ENCODE assay signal across 13 cellular contexts in genomic region chr9:37751186-37751585, GRCh38. TPM values are rescaled to one million over a fixed set of nuclear protein-coding genes. Genes with fewer than 3 reads are reported as not detected.
A peak's percentile ranks its signal among the peaks of the same experiment; 100 is the strongest.
DNase-seq lines count a peak whose midpoint lies in the region; ATAC-seq and TF ChIP-seq lines count a peak whose summit lies in the region.
"Had no signal": no experiment of that assay in that cellular context is flagged by ENCODE, and none has a peak within 500 bp of the region (broad histone marks: within the 10 kb centered on the region; RNA-seq: fewer than 3 reads in every experiment).

No MANE protein-coding gene starts in this region.

- no peaks in the 10 kb centered on the region for H3K9me3 ChIP-seq in DND-41 (ENCODE audit: insufficient read depth, low read length, severe bottlenecking)
- H3K9me3 ChIP-seq in testis: no peaks in the 10 kb centered on the region
- H3K9me3 ChIP-seq: BLaER1, Caco-2 had no signal

- no peaks in the 10 kb centered on the region for H3K36me3 ChIP-seq in DND-41 (ENCODE audit: insufficient read depth, low read length)
- no peaks in the 10 kb centered on the region for H3K36me3 ChIP-seq in testis (ENCODE audit: low read depth, missing control alignments)
- H3K36me3 ChIP-seq: BLaER1 had no signal

- no peak for TF ChIP-seq POLR2A in testis (IDR thresholded peaks at IDR 0.05)

- no peak for TF ChIP-seq CTCF in DND-41 (IDR thresholded peaks at IDR 0.05; ENCODE audit: borderline replicate concordance, extremely low read depth, low read length, poor library complexity, severe bottlenecking)
- TF ChIP-seq CTCF in testis (IDR thresholded peaks at IDR 0.05): no peak

- no peak for DNase-seq in DND-41
- DNase-seq in activated T-helper 1 cell treated with anti-CD3 and anti-CD28 coated beads, Interleukin-12 subunit alpha, Interleukin-12 subunit beta, Interleukin-2, Interleukin-4 antibody, amounts not matched to agents 30 ng/mL and 10 ng/mL and 1 ng/mL, durations not matched to agents 14 hours and 24 hours and 36 hours (ENCODE audit: low spot score): no peak
- DNase-seq in memory B cell (ENCODE audit: low spot score in 2 of 2): no peak
- no peak for DNase-seq in testis
- DNase-seq in cortex of kidney (lab: John Stamatoyannopoulos, UW): no peak
- DNase-seq in stimulated activated naive B cell treated with anti-CD40 and anti-IgM and Interleukin-4, amounts not matched to agents 10 μg/mL and 1 μg/mL and 100 μg/mL, for 72 hours: no peak
- DNase-seq: Caco-2, HCEC 1CT, NCI-H146, NCI-H2107, PC-9 had no signal

- ATAC-seq in DND-41 (ENCODE audit: insufficient read depth, low read depth) (no peak), memory B cell (ENCODE audit: low read depth) (no peak), HG03095 (IDR thresholded peaks at IDR 0.05; ENCODE audit: unreplicated experiment) (no peak)
- no peak for ATAC-seq in stimulated activated naive B cell treated with anti-CD40 and anti-IgM and Interleukin-4, amounts not matched to agents 10 μg/mL and 1 μg/mL and 100 μg/mL, for 72 hours (replicated peaks)

- H3K27me3 Mint-ChIP-seq in activated T-helper 1 cell treated with anti-CD3 and anti-CD28 coated beads, Interleukin-12 subunit alpha, Interleukin-12 subunit beta, Interleukin-2, Interleukin-4 antibody, amounts not matched to agents 30 ng/mL and 10 ng/mL and 1 ng/mL, durations not matched to agents 14 hours and 24 hours and 36 hours (ENCODE audit: insufficient read depth): peaks cover 2% of the 10 kb centered on the region
- H3K27me3 Mint-ChIP-seq in memory B cell: no peaks in the 10 kb centered on the region
- peaks cover 0 to 4% of the 10 kb centered on the region in 2 donors for H3K27me3 Mint-ChIP-seq in stimulated activated naive B cell treated with anti-CD40 and anti-IgM and Interleukin-4, amounts not matched to agents 10 μg/mL and 1 μg/mL and 100 μg/mL, for 72 hours

- peaks cover 14% of the 10 kb centered on the region for H3K79me2 ChIP-seq in DND-41 (ENCODE audit: insufficient read depth, low read length)

- H3K4me3 ChIP-seq in DND-41 (ENCODE audit: low read depth in 1 of 2, low read length in 2 of 2) (no peak overlapping the region), testis (peak overlapping the region; percentile 9 to 90)
- H3K4me3 ChIP-seq: BLaER1, PC-9 had no signal

- H3K9me3 Mint-ChIP-seq in activated T-helper 1 cell treated with anti-CD3 and anti-CD28 coated beads, Interleukin-12 subunit alpha, Interleukin-12 subunit beta, Interleukin-2, Interleukin-4 antibody, amounts not matched to agents 30 ng/mL and 10 ng/mL and 1 ng/mL, durations not matched to agents 14 hours and 24 hours and 36 hours: no peaks in the 10 kb centered on the region
- H3K9me3 Mint-ChIP-seq in memory B cell: no peaks in the 10 kb centered on the region
- H3K9me3 Mint-ChIP-seq in stimulated activated naive B cell treated with anti-CD40 and anti-IgM and Interleukin-4, amounts not matched to agents 10 μg/mL and 1 μg/mL and 100 μg/mL, for 72 hours: no peaks in the 10 kb centered on the region

- 51 to 63% methylated on average over 6 of the region's 6 CpGs for WGBS in testis, 2 donors

- peaks cover 27% of the 10 kb centered on the region for H3K4me1 ChIP-seq in DND-41 (ENCODE audit: insufficient read depth, low read length)
- peaks cover 6% of the 10 kb centered on the region for H3K4me1 ChIP-seq in testis
- H3K4me1 ChIP-seq: Caco-2 had no signal

- no peak overlapping the region for H3K27ac ChIP-seq in DND-41 (ENCODE audit: low read length)
- H3K27ac ChIP-seq in testis: no peak overlapping the region
- H3K27ac ChIP-seq: BLaER1, PC-9 had no signal

- no peak overlapping the region for H3K4me2 ChIP-seq in DND-41 (ENCODE audit: insufficient read depth, low read length)
- H3K4me2 ChIP-seq: BLaER1, PC-9 had no signal

- peak overlapping the region; percentile 33; the same call in 1 of the 2 replicates for H2AFZ ChIP-seq in DND-41 (ENCODE audit: low read depth, low read length)
- H2AFZ ChIP-seq: PC-9 had no signal

- H3K4me1 Mint-ChIP-seq in activated T-helper 1 cell treated with anti-CD3 and anti-CD28 coated beads, Interleukin-12 subunit alpha, Interleukin-12 subunit beta, Interleukin-2, Interleukin-4 antibody, amounts not matched to agents 30 ng/mL and 10 ng/mL and 1 ng/mL, durations not matched to agents 14 hours and 24 hours and 36 hours (ENCODE audit: low read depth): peaks cover 27% of the 10 kb centered on the region
- peaks cover 12% of the 10 kb centered on the region for H3K4me1 Mint-ChIP-seq in memory B cell
- H3K4me1 Mint-ChIP-seq in stimulated activated naive B cell treated with anti-CD40 and anti-IgM and Interleukin-4, amounts not matched to agents 10 μg/mL and 1 μg/mL and 100 μg/mL, for 72 hours: peaks cover 9 to 25% of the 10 kb centered on the region in 2 donors

- H3K36me3 Mint-ChIP-seq in activated T-helper 1 cell treated with anti-CD3 and anti-CD28 coated beads, Interleukin-12 subunit alpha, Interleukin-12 subunit beta, Interleukin-2, Interleukin-4 antibody, amounts not matched to agents 30 ng/mL and 10 ng/mL and 1 ng/mL, durations not matched to agents 14 hours and 24 hours and 36 hours (ENCODE audit: low read depth): peaks cover 14% of the 10 kb centered on the region
- no peaks in the 10 kb centered on the region for H3K36me3 Mint-ChIP-seq in memory B cell
- no peaks in the 10 kb centered on the region for H3K36me3 Mint-ChIP-seq in stimulated activated naive B cell treated with anti-CD40 and anti-IgM and Interleukin-4, amounts not matched to agents 10 μg/mL and 1 μg/mL and 100 μg/mL, for 72 hours

- intact Hi-C loops in activated T-helper 1 cell treated with anti-CD3 and anti-CD28 coated beads, Interleukin-12 subunit alpha, Interleukin-12 subunit beta, Interleukin-2, Interleukin-4 antibody, amounts not matched to agents 30 ng/mL and 10 ng/mL and 1 ng/mL, durations not matched to agents 14 hours and 24 hours and 36 hours (cut with micrococcal nuclease): loop anchor here (5.0 kb wide), 1 partner anchor 284 kb away; the partner anchor contains the start of gene ZBTB5
- intact Hi-C loops in testis (cut with DNase I; ENCODE audit: low total_unique reads): no loop called here

- peak overlapping the region; percentile 48 for H3K4me3 Mint-ChIP-seq in activated T-helper 1 cell treated with anti-CD3 and anti-CD28 coated beads, Interleukin-12 subunit alpha, Interleukin-12 subunit beta, Interleukin-2, Interleukin-4 antibody, amounts not matched to agents 30 ng/mL and 10 ng/mL and 1 ng/mL, durations not matched to agents 14 hours and 24 hours and 36 hours
- H3K4me3 Mint-ChIP-seq in memory B cell: peak overlapping the region; percentile 5
- H3K4me3 Mint-ChIP-seq in stimulated activated naive B cell treated with anti-CD40 and anti-IgM and Interleukin-4, amounts not matched to agents 10 μg/mL and 1 μg/mL and 100 μg/mL, for 72 hours: peak overlapping the region in 1 of 2 donors; percentile 17

- H3K27ac Mint-ChIP-seq in activated T-helper 1 cell treated with anti-CD3 and anti-CD28 coated beads, Interleukin-12 subunit alpha, Interleukin-12 subunit beta, Interleukin-2, Interleukin-4 antibody, amounts not matched to agents 30 ng/mL and 10 ng/mL and 1 ng/mL, durations not matched to agents 14 hours and 24 hours and 36 hours: no peak overlapping the region
- no peak overlapping the region for H3K27ac Mint-ChIP-seq in memory B cell
- no peak overlapping the region for H3K27ac Mint-ChIP-seq in stimulated activated naive B cell treated with anti-CD40 and anti-IgM and Interleukin-4, amounts not matched to agents 10 μg/mL and 1 μg/mL and 100 μg/mL, for 72 hours

- H3K9ac ChIP-seq in DND-41 (ENCODE audit: low read depth, low read length): no peak overlapping the region
- H3K9ac ChIP-seq: BLaER1 had no signal

- H3K27me3 ChIP-seq in DND-41 (ENCODE audit: insufficient read depth, low read length, poor library complexity) (no peaks in the 10 kb centered on the region), testis (no peaks in the 10 kb centered on the region)
- H3K27me3 ChIP-seq: BLaER1 had no signal

- no peaks in the 10 kb centered on the region for H4K20me1 ChIP-seq in DND-41 (ENCODE audit: insufficient read depth, low read length)

RNA-seq across cellular contexts. Expression of gene TRMT10B, which starts 2.4 kb away (rescaled TPM):
- 10.0 and 11.8 TPM in 2 replicates for total RNA-seq in activated T-helper 1 cell treated with anti-CD3 and anti-CD28 coated beads, Interleukin-12 subunit alpha, Interleukin-12 subunit beta, Interleukin-2, Interleukin-4 antibody, amounts not matched to agents 30 ng/mL and 10 ng/mL and 1 ng/mL, durations not matched to agents 14 hours and 24 hours and 36 hours
- total RNA-seq in testis: 10 to 100 TPM in 1 of 2 donors, 1 to 10 TPM in 1; 5.8 to 10.9 TPM
- polyA plus RNA-seq in testis (ENCODE audit: insufficient read depth, low read depth, low replicate concordance): 4.9 TPM

RNA-seq across cellular contexts. Expression of gene EXOSC3, which starts 33.7 kb away (rescaled TPM):
- 94.8 and 116 TPM in 2 replicates for total RNA-seq in activated T-helper 1 cell treated with anti-CD3 and anti-CD28 coated beads, Interleukin-12 subunit alpha, Interleukin-12 subunit beta, Interleukin-2, Interleukin-4 antibody, amounts not matched to agents 30 ng/mL and 10 ng/mL and 1 ng/mL, durations not matched to agents 14 hours and 24 hours and 36 hours
- total RNA-seq in testis: 10 to 100 TPM; 74.3 to 78.4 TPM
- 75.6 TPM for polyA plus RNA-seq in testis (ENCODE audit: insufficient read depth, low read depth, low replicate concordance)

RNA-seq across cellular contexts. Expression of gene DCAF10, which starts 49.4 kb away (rescaled TPM):
- 18.5 and 19.4 TPM in 2 replicates for total RNA-seq in activated T-helper 1 cell treated with anti-CD3 and anti-CD28 coated beads, Interleukin-12 subunit alpha, Interleukin-12 subunit beta, Interleukin-2, Interleukin-4 antibody, amounts not matched to agents 30 ng/mL and 10 ng/mL and 1 ng/mL, durations not matched to agents 14 hours and 24 hours and 36 hours
- total RNA-seq in testis: 10 to 100 TPM; 77.3 to 77.9 TPM
- 104 TPM for polyA plus RNA-seq in testis (ENCODE audit: insufficient read depth, low read depth, low replicate concordance)

Comparison
In these comparisons a context has a peak if more than half of its experiments do, and no peak if none do; other contexts are left out.
1. H3K4me3 ChIP-seq: peak in testis (2 of 2); none in DND-41 (0 of 2).